Comparison of ENCODE assay signal across 21 cellular contexts in genomic region chr10:102696736-102697135, GRCh38. TPM values are rescaled to one million over a fixed set of nuclear protein-coding genes. Genes with fewer than 3 reads are reported as not detected.
A peak's percentile ranks its signal among the peaks of the same experiment; 100 is the strongest.
DNase-seq lines count a peak whose midpoint lies in the region; ATAC-seq and TF ChIP-seq lines count a peak whose summit lies in the region.
"Had no signal": no experiment of that assay in that cellular context is flagged by ENCODE, and none has a peak within 500 bp of the region (broad histone marks: within the 10 kb centered on the region; RNA-seq: fewer than 3 reads in every experiment).

No MANE protein-coding gene starts in this region.

- intact Hi-C loops in left ventricle myocardium superior (cut with micrococcal nuclease): no loop called here

- H3K27me3 ChIP-seq in right atrium auricular region: no peaks in the 10 kb centered on the region
- H3K27me3 ChIP-seq: MG63 had no signal

- DNase-seq in right atrium auricular region (ENCODE audit: low spot score) (peak; percentile 1), left ventricle myocardium superior (no peak), amniotic epithelial cell (ENCODE audit: low read depth) (peak; percentile 42), glutamatergic neuron (no peak), pons (ENCODE audit: low spot score) (no peak), chondrocyte (ENCODE audit: low spot score) (no peak)
- DNase-seq in activated T-cell treated with anti-CD3 and anti-CD28 coated beads, Interleukin-2, amount 50 U/mL, for 1 hour: no peak
- DNase-seq: Calu3, DMS79 treated with DMSO at 0.1 percent for 48 hours, H9, KBM-7, MG63, NCI-H1105, NCI-H146, NCI-H2029, NCI-H446 treated with DMSO at 0.1 percent for 48 hours, NCI-H526, SHP77 had no signal

- H3K4me1 ChIP-seq in right atrium auricular region: no peaks in the 10 kb centered on the region

- no peak overlapping the region for H3K4me3 ChIP-seq in right atrium auricular region
- H3K4me3 ChIP-seq: GM23338, MG63, PC-9 had no signal

- no peaks in the 10 kb centered on the region for H3K9me3 Mint-ChIP-seq in glutamatergic neuron (ENCODE audit: unreplicated experiment)
- no peaks in the 10 kb centered on the region for H3K9me3 Mint-ChIP-seq in chondrocyte (ENCODE audit: low read depth)
- H3K9me3 Mint-ChIP-seq: GM23338, H9 had no signal

- H3K9me3 ChIP-seq in right atrium auricular region: no peaks in the 10 kb centered on the region
- H3K9me3 ChIP-seq: MG63 had no signal

- H3K36me3 Mint-ChIP-seq in glutamatergic neuron (ENCODE audit: unreplicated experiment) (peaks cover 10% of the 10 kb centered on the region), chondrocyte (ENCODE audit: low read depth) (peaks cover 22% of the 10 kb centered on the region)

- H3K27me3 Mint-ChIP-seq in glutamatergic neuron (ENCODE audit: unreplicated experiment) (peaks cover 4% of the 10 kb centered on the region), chondrocyte (ENCODE audit: low read depth) (no peaks in the 10 kb centered on the region)

- no peak for ATAC-seq in left ventricle myocardium superior
- ATAC-seq: GM23338, HepG2 had no signal

- H3K4me1 Mint-ChIP-seq in glutamatergic neuron (ENCODE audit: low read depth, unreplicated experiment) (no peaks in the 10 kb centered on the region), chondrocyte (ENCODE audit: low read depth) (peaks cover 5% of the 10 kb centered on the region)
- H3K4me1 Mint-ChIP-seq: GM23338 had no signal

- TF ChIP-seq CTCF in right atrium auricular region (IDR thresholded peaks at IDR 0.05) (no peak), glutamatergic neuron (IDR thresholded peaks at IDR 0.05; ENCODE audit: partially characterized antibody, unreplicated experiment) (no peak), chondrocyte (IDR thresholded peaks at IDR 0.05) (no peak)

- H3K36me3 ChIP-seq in right atrium auricular region: peaks cover 32% of the 10 kb centered on the region
- H3K36me3 ChIP-seq: MG63 had no signal

- H3K27ac Mint-ChIP-seq in glutamatergic neuron (ENCODE audit: unreplicated experiment) (peak overlapping the region; percentile 20), chondrocyte (ENCODE audit: unreplicated experiment) (no peak overlapping the region)
- H3K27ac Mint-ChIP-seq: GM23338 had no signal

- no peak overlapping the region for H3K27ac ChIP-seq in right atrium auricular region
- H3K27ac ChIP-seq: PC-9 had no signal

- H3K4me3 Mint-ChIP-seq in glutamatergic neuron (ENCODE audit: unreplicated experiment): no peak overlapping the region
- no peak overlapping the region for H3K4me3 Mint-ChIP-seq in chondrocyte (ENCODE audit: unreplicated experiment)
- H3K4me3 Mint-ChIP-seq: GM23338, H9 had no signal

RNA-seq across cellular contexts. Expression of gene ARL3, which starts 17.5 kb away (rescaled TPM):
- total RNA-seq in right atrium auricular region: 1 to 10 TPM; 5.7 to 6.4 TPM
- 13.6 TPM for total RNA-seq in left ventricle myocardium superior
- total RNA-seq in glutamatergic neuron (ENCODE audit: unreplicated experiment): 20.3 TPM
- total RNA-seq in chondrocyte: 12.1 to 16.5 TPM (median 13.6 TPM) in 3 replicates

RNA-seq across cellular contexts. Expression of gene SFXN2, which starts 17.7 kb away (rescaled TPM):
- total RNA-seq in right atrium auricular region (1 to 10 TPM in 1 of 2 donors, under 1 TPM in 1; 0.59 to 2.7 TPM), left ventricle myocardium superior (1.5 TPM), glutamatergic neuron (ENCODE audit: unreplicated experiment) (5.4 TPM), chondrocyte (4.0 to 11.1 TPM (median 4.7 TPM) in 3 replicates)

RNA-seq across cellular contexts. Expression of gene WBP1L, which starts 47.0 kb away (rescaled TPM):
- total RNA-seq in right atrium auricular region: 10 to 100 TPM; 46.1 to 94.4 TPM
- 22.4 TPM for total RNA-seq in left ventricle myocardium superior
- 29.6 TPM for total RNA-seq in glutamatergic neuron (ENCODE audit: unreplicated experiment)
- 95.3 to 97.1 TPM (median 95.8 TPM) in 3 replicates for total RNA-seq in chondrocyte

RNA-seq across cellular contexts. Expression of gene TRIM8, which starts 52.5 kb away (rescaled TPM):
- total RNA-seq in right atrium auricular region: 100 to 1,000 TPM; 106 to 125 TPM
- total RNA-seq in left ventricle myocardium superior: 117 TPM
- total RNA-seq in glutamatergic neuron (ENCODE audit: unreplicated experiment): 74.8 TPM
- total RNA-seq in chondrocyte: 40.3 to 74.4 TPM (median 66.8 TPM) in 3 replicates

Comparison
In these comparisons a context has a peak if more than half of its experiments do, and no peak if none do; other contexts are left out.
1. DNase-seq: peak in right atrium auricular region (single experiment) and amniotic epithelial cell (single experiment); none in left ventricle myocardium superior (single experiment), glutamatergic neuron (single experiment), activated T-cell treated with anti-CD3 and anti-CD28 coated beads, Interleukin-2, amount 50 U/mL, for 1 hour (single experiment), pons (single experiment) and chondrocyte (single experiment).